ENCODE assay signal across 11 cellular contexts in the genomic region with DNA sequence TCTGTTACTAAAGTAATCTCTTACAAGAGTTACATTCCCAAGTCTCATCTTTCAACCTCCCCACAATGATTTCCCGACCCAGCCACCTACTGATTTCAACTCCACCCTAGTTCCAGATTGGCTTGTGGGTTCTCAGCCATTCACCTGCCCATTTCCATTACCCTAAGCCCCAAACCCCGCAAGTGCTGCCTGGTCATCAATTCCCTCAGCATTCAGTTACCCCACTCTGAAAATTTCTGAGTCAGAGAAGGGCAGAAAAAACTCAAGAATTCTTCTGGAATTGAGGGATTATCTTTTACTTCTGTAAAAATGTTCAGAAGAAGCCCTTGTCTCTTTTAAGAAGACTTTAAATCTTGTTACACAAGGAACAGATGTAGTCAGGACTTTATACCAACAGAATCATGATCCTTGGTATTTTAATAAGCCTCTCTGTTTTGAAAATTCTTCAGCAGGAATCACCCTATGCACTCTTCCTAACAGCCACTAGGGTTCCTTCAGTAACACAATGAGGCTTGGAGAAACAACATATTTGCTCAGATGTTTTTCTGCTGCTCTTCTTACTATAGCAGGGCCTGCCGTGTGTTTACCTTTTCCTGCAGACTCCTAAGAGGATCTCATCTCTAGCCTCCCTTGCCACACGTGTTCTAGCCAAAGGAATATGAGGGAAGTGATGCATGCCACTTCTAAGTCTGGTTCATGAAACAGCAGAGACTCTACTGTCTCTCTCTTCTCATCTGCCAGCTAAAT. TPM values are rescaled to one million over a fixed set of nuclear protein-coding genes. Genes with fewer than 3 reads are reported as not detected.
DNase-seq lines count a peak whose midpoint lies in the region; TF ChIP-seq lines count a peak whose summit lies in the region.
"Had no signal": no experiment of that assay in that cellular context is flagged by ENCODE, and none has a peak within 500 bp of the region (broad histone marks: within the 10 kb centered on the region; RNA-seq: fewer than 3 reads in every experiment).

No MANE protein-coding gene starts in this region.

- DNase-seq in PC-9 (no peak), esophagus muscularis mucosa (ENCODE audit: extremely low spot score) (peak; percentile 72), osteoblast (ENCODE audit: insufficient read length, low spot score, missing footprints) (no peak), SKM-1 (lab: John Stamatoyannopoulos, UW; ENCODE audit: unreplicated experiment) (no peak), HUDEP-2 (lab: John Stamatoyannopoulos, UW; ENCODE audit: unreplicated experiment in 76 of 76) (no peak), COLO668 (lab: John Stamatoyannopoulos, UW; ENCODE audit: unreplicated experiment) (no peak), SIG-M5 (lab: John Stamatoyannopoulos, UW) (no peak)
- DNase-seq: activated T-cell treated with anti-CD3 and anti-CD28 coated beads, Interleukin-2, amount 50 U/mL, for 48 hours; NCI-H2081; Peyer's patch had no signal

- H3K9me2 ChIP-seq in PC-9 (ENCODE audit: insufficient read depth), result no peaks in the 10 kb centered on the region

- no TSS peak for BruUV-seq in PC-9 (replicated peaks; lab: Mats Ljungman, UMichigan)

- peaks cover 7% of the 10 kb centered on the region; the same call in 1 of the 2 replicates for H3F3A ChIP-seq in PC-9 (ENCODE audit: insufficient read depth, low read depth)

- H3K79me2 ChIP-seq in PC-9 (ENCODE audit: low read depth), result no peaks in the 10 kb centered on the region
- no peaks in the 10 kb centered on the region for H3K79me2 ChIP-seq in osteoblast (ENCODE audit: insufficient read depth, low read length)

- no peak for TF ChIP-seq EP300 in esophagus muscularis mucosa (IDR thresholded peaks at IDR 0.05)

- CTCF ChIA-PET in PC-9 (lab: Charles Lee), result no interaction called here

- no peaks in the 10 kb centered on the region for H3K27me3 ChIP-seq in PC-9 (ENCODE audit: insufficient read depth, low read depth)
- H3K27me3 ChIP-seq in esophagus muscularis mucosa, result no peaks in the 10 kb centered on the region
- H3K27me3 ChIP-seq in osteoblast (ENCODE audit: insufficient read depth, low read length), result no peaks in the 10 kb centered on the region
- H3K27me3 ChIP-seq: Peyer's patch had no signal

- intact Hi-C loops in PC-9 (cut with micrococcal nuclease; ENCODE audit: unreplicated experiment) (no loop called here), esophagus muscularis mucosa (cut with DNase I) (no loop called here)

- WGBS in esophagus muscularis mucosa, result 72% methylated on average over 4 of the region's 4 CpGs

- H4K20me1 ChIP-seq in PC-9 (ENCODE audit: insufficient read depth), result no peaks in the 10 kb centered on the region
- H4K20me1 ChIP-seq in osteoblast (ENCODE audit: insufficient read depth, low read length), result no peaks in the 10 kb centered on the region

- TF ChIP-seq CTCF in GM12872 (IDR thresholded peaks at IDR 0.05; ENCODE audit: insufficient read depth, low read depth, low read length) (peak; percentile 20; the same call in 1 of the 3 replicates), PC-9 (conservative IDR thresholded peaks at IDR 0.05) (peak; percentile 51; the same call in 1 of the 2 replicates), esophagus muscularis mucosa (IDR thresholded peaks at IDR 0.05) (peak in 1 of 3 experiments; percentile 17), osteoblast (IDR thresholded peaks at IDR 0.05; ENCODE audit: extremely low read depth, low read depth, low read length) (peak; percentile 55)

- POLR2A ChIA-PET in PC-9 (lab: Charles Lee; ENCODE audit: unreplicated experiment), result no interaction called here

- H3K4me1 ChIP-seq in PC-9 (replicated peaks; ENCODE audit: insufficient read depth) (peaks cover 21% of the 10 kb centered on the region), esophagus muscularis mucosa (peaks cover 0 to 19% (median 9%) of the 10 kb centered on the region in 4 donors), osteoblast (ENCODE audit: insufficient read depth, low read length) (peaks cover 38% of the 10 kb centered on the region)
- H3K4me1 ChIP-seq: Peyer's patch had no signal

- H3K9me3 ChIP-seq in PC-9 (ENCODE audit: insufficient read depth, low read depth) (no peaks in the 10 kb centered on the region), esophagus muscularis mucosa (no peaks in the 10 kb centered on the region), osteoblast (ENCODE audit: low read depth, low read length) (no peaks in the 10 kb centered on the region)
- H3K9me3 ChIP-seq: Peyer's patch had no signal

- no peak overlapping the region for H3K4me2 ChIP-seq in PC-9
- peak overlapping the region; percentile 35 for H3K4me2 ChIP-seq in osteoblast (ENCODE audit: insufficient read depth, low read length)

- no peak overlapping the region for H2AFZ ChIP-seq in PC-9
- peak overlapping the region; percentile 57 for H2AFZ ChIP-seq in osteoblast (ENCODE audit: low read length)

- no peak overlapping the region for H3K27ac ChIP-seq in PC-9
- no peak overlapping the region for H3K27ac ChIP-seq in esophagus muscularis mucosa (replicated peaks in 1 of 4)
- H3K27ac ChIP-seq in osteoblast (ENCODE audit: low read depth, low read length), result peak overlapping the region; percentile 76
- H3K27ac ChIP-seq: Peyer's patch had no signal

- no peak for TF ChIP-seq POLR2A in esophagus muscularis mucosa (IDR thresholded peaks at IDR 0.05; ENCODE audit: low read depth)

- H3K4me3 ChIP-seq in PC-9, result no peak overlapping the region
- H3K4me3 ChIP-seq in esophagus muscularis mucosa, result no peak overlapping the region
- no peak overlapping the region for H3K4me3 ChIP-seq in osteoblast (ENCODE audit: insufficient read depth, low read length)
- H3K4me3 ChIP-seq: Peyer's patch had no signal

- H3K36me3 ChIP-seq in PC-9 (ENCODE audit: low read depth) (no peaks in the 10 kb centered on the region), esophagus muscularis mucosa (no peaks in the 10 kb centered on the region), osteoblast (ENCODE audit: insufficient read depth, low read length) (no peaks in the 10 kb centered on the region)
- H3K36me3 ChIP-seq: Peyer's patch had no signal

RNA-seq across cellular contexts. Expression of gene PAMR1, which starts 29.2 kb away (rescaled TPM):
- total RNA-seq in PC-9 (2021) (1.1 TPM in 2 replicates), esophagus muscularis mucosa (10 to 100 TPM in 1 of 4 donors, 1 to 10 TPM in 3; 4.0 to 14.5 (median 7.4) TPM), osteoblast (49.9 and 60.7 TPM in 2 replicates)
